21 cellular contexts compared by ENCODE assay signal in genomic region chr2:133400411-133400810, GRCh38.
"Had no signal": no experiment of that assay in that cellular context is flagged by ENCODE, and none has a peak within 500 bp of the region (broad histone marks: within the 10 kb centered on the region; RNA-seq: fewer than 3 reads in every experiment).

No MANE protein-coding gene starts in this region.

- ATAC-seq: effector memory CD8-positive, alpha-beta T cell; left ventricle myocardium superior; lower lobe of right lung; naive thymus-derived CD4-positive, alpha-beta T cell; psoas muscle; right cardiac atrium; stimulated activated naive B cell treated with anti-CD40 and anti-IgM and Interleukin-4, amounts not matched to agents 10 μg/mL and 1 μg/mL and 100 μg/mL, for 72 hours; upper lobe of right lung had no signal

- H3K27me3 ChIP-seq: esophagus squamous epithelium, neural progenitor cell, sigmoid colon, suprapubic skin, transverse colon, upper lobe of right lung had no signal

- H3K27ac ChIP-seq: esophagus squamous epithelium, lower lobe of right lung, neural progenitor cell, psoas muscle, sigmoid colon, skin epidermis, suprapubic skin, transverse colon, upper lobe of right lung had no signal

- H3K9ac ChIP-seq: neural progenitor cell had no signal

- H3K36me3 ChIP-seq: esophagus squamous epithelium, lower lobe of right lung, neural progenitor cell, sigmoid colon, suprapubic skin, transverse colon, upper lobe of right lung had no signal

- H3K4me3 ChIP-seq: esophagus squamous epithelium, lower lobe of right lung, neural progenitor cell, psoas muscle, sigmoid colon, skin epidermis, suprapubic skin, transverse colon, upper lobe of right lung had no signal

- H3K4me3 Mint-ChIP-seq: effector memory CD8-positive, alpha-beta T cell; naive thymus-derived CD4-positive, alpha-beta T cell; nephron; neural progenitor cell; stimulated activated naive B cell treated with anti-CD40 and anti-IgM and Interleukin-4, amounts not matched to agents 10 μg/mL and 1 μg/mL and 100 μg/mL, for 72 hours; stimulated activated naive CD8-positive, alpha-beta T cell treated with anti-CD3 and anti-CD28 coated beads, Interleukin-15, Interleukin-2, amounts not matched to agents 100 ng/mL and 50 ng/mL, for 24 hours had no signal

- H3K9me3 ChIP-seq: esophagus squamous epithelium, lower lobe of right lung, psoas muscle, suprapubic skin, transverse colon, upper lobe of right lung had no signal

- H3K27me3 Mint-ChIP-seq: effector memory CD8-positive, alpha-beta T cell; naive thymus-derived CD4-positive, alpha-beta T cell; stimulated activated naive B cell treated with anti-CD40 and anti-IgM and Interleukin-4, amounts not matched to agents 10 μg/mL and 1 μg/mL and 100 μg/mL, for 72 hours; stimulated activated naive CD8-positive, alpha-beta T cell treated with anti-CD3 and anti-CD28 coated beads, Interleukin-15, Interleukin-2, amounts not matched to agents 100 ng/mL and 50 ng/mL, for 24 hours had no signal

- H3K4me2 ChIP-seq: neural progenitor cell had no signal

- H3K27ac Mint-ChIP-seq: effector memory CD8-positive, alpha-beta T cell; naive thymus-derived CD4-positive, alpha-beta T cell; nephron; neural progenitor cell; stimulated activated naive B cell treated with anti-CD40 and anti-IgM and Interleukin-4, amounts not matched to agents 10 μg/mL and 1 μg/mL and 100 μg/mL, for 72 hours; stimulated activated naive CD8-positive, alpha-beta T cell treated with anti-CD3 and anti-CD28 coated beads, Interleukin-15, Interleukin-2, amounts not matched to agents 100 ng/mL and 50 ng/mL, for 24 hours had no signal

- H3K4me1 ChIP-seq: esophagus squamous epithelium, lower lobe of right lung, neural progenitor cell, psoas muscle, sigmoid colon, suprapubic skin, transverse colon, upper lobe of right lung had no signal

- DNase-seq: cortex of kidney; effector memory CD8-positive, alpha-beta T cell; erythroblast; esophagus squamous epithelium; hypothalamus; left ventricle myocardium superior; lower lobe of right lung; naive thymus-derived CD4-positive, alpha-beta T cell; psoas muscle; right cardiac atrium; sigmoid colon; stimulated activated CD4-positive, alpha-beta T cell treated with anti-CD3 and anti-CD28 coated beads, Interleukin-15, amount 100 ng/mL, for 24 hours; stimulated activated CD4-positive, alpha-beta T cell treated with anti-CD3 and anti-CD28 coated beads, Interleukin-2, amount 100 ng/mL, for 48 hours; stimulated activated naive B cell treated with anti-CD40 and anti-IgM and Interleukin-4, amounts not matched to agents 10 μg/mL and 1 μg/mL and 100 μg/mL, for 72 hours; transverse colon; upper lobe of right lung had no signal

- H3K9me3 Mint-ChIP-seq: nephron; stimulated activated naive B cell treated with anti-CD40 and anti-IgM and Interleukin-4, amounts not matched to agents 10 μg/mL and 1 μg/mL and 100 μg/mL, for 72 hours had no signal

- H3K36me3 Mint-ChIP-seq: naive thymus-derived CD4-positive, alpha-beta T cell; stimulated activated naive B cell treated with anti-CD40 and anti-IgM and Interleukin-4, amounts not matched to agents 10 μg/mL and 1 μg/mL and 100 μg/mL, for 72 hours had no signal

- H3K4me1 Mint-ChIP-seq: naive thymus-derived CD4-positive, alpha-beta T cell; nephron; neural progenitor cell; stimulated activated naive B cell treated with anti-CD40 and anti-IgM and Interleukin-4, amounts not matched to agents 10 μg/mL and 1 μg/mL and 100 μg/mL, for 72 hours had no signal

- H2AFZ ChIP-seq: neural progenitor cell had no signal
